In the genomic region with DNA sequence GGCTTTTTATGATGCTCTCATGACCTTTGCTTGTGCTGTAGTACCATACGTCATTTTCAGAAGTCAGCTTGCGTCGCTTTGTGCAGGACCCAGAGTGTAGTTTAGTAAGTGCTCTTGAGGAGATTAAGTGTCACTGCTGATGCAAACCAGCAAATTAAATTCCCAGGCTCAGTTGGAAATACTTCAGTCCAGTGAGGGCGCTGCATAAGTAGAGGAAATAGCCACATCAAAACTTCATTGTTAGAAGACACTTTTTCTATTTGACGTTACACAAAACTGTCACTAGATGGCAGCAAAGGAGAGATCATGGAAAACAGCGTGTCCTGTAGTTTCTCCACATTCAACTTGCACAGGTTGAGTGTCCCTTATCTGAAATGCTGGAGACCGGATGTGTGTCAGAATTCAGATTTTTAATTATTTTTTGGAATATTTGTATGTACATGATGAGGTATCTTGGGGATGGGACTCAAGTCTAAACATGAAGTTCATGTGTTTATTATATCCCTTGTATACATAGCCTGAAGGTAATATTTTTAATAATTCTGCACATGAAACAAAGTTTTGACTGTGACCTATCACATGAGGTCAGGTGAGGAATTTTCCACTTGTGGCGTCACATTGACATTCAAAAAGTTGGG, we compare ENCODE assay signal across 1 cellular context.
TF ChIP-seq lines count a peak whose summit lies in the region.

No MANE protein-coding gene starts in this region.

TF ChIP-seq in HEK293, 187 proteins besides CTCF, POLR2A, EP300 and RAD21 (continued from another document):
- TF ChIP-seq, protein P1, sequence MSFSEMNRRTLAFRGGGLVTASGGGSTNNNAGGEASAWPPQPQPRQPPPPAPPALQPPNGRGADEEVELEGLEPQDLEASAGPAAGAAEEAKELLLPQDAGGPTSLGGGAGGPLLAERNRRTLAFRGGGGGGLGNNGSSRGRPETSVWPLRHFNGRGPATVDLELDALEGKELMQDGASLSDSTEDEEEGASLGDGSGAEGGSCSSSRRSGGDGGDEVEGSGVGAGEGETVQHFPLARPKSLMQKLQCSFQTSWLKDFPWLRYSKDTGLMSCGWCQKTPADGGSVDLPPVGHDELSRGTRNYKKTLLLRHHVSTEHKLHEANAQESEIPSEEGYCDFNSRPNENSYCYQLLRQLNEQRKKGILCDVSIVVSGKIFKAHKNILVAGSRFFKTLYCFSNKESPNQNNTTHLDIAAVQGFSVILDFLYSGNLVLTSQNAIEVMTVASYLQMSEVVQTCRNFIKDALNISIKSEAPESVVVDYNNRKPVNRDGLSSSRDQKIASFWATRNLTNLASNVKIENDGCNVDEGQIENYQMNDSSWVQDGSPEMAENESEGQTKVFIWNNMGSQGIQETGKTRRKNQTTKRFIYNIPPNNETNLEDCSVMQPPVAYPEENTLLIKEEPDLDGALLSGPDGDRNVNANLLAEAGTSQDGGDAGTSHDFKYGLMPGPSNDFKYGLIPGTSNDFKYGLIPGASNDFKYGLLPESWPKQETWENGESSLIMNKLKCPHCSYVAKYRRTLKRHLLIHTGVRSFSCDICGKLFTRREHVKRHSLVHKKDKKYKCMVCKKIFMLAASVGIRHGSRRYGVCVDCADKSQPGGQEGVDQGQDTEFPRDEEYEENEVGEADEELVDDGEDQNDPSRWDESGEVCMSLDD (tag by site-specific recombination; IDR thresholded peaks at IDR 0.05): no peak
- TF ChIP-seq TRIM28 (IDR thresholded peaks at IDR 0.05; ENCODE audit: borderline replicate concordance, low read length) (peak; percentile 62; the same call in 1 of the 2 replicates), ZNF341 (tag by site-specific recombination; IDR thresholded peaks at IDR 0.05; ENCODE audit: low read depth) (peak; percentile 35; the same call in 1 of the 2 replicates), KLF8 (tag by site-specific recombination; IDR thresholded peaks at IDR 0.05) (no peak), ZNF660 (tag by site-specific recombination; IDR thresholded peaks at IDR 0.05) (peak; percentile 84), OVOL3 (tag by site-specific recombination; IDR thresholded peaks at IDR 0.05) (no peak), ZNF843 (tag by site-specific recombination; IDR thresholded peaks at IDR 0.05) (no peak), ZNF146 (tag by site-specific recombination; IDR thresholded peaks at IDR 0.05) (no peak)
- TF ChIP-seq, protein P2, sequence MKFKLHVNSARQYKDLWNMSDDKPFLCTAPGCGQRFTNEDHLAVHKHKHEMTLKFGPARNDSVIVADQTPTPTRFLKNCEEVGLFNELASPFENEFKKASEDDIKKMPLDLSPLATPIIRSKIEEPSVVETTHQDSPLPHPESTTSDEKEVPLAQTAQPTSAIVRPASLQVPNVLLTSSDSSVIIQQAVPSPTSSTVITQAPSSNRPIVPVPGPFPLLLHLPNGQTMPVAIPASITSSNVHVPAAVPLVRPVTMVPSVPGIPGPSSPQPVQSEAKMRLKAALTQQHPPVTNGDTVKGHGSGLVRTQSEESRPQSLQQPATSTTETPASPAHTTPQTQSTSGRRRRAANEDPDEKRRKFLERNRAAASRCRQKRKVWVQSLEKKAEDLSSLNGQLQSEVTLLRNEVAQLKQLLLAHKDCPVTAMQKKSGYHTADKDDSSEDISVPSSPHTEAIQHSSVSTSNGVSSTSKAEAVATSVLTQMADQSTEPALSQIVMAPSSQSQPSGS (tag by site-specific recombination; IDR thresholded peaks at IDR 0.05; ENCODE audit: low read depth): peak; percentile 89
- TF ChIP-seq, protein P3, sequence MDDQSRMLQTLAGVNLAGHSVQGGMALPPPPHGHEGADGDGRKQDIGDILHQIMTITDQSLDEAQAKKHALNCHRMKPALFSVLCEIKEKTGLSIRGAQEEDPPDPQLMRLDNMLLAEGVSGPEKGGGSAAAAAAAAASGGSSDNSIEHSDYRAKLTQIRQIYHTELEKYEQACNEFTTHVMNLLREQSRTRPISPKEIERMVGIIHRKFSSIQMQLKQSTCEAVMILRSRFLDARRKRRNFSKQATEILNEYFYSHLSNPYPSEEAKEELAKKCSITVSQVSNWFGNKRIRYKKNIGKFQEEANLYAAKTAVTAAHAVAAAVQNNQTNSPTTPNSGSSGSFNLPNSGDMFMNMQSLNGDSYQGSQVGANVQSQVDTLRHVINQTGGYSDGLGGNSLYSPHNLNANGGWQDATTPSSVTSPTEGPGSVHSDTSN (CRISPR knock-in tag; IDR thresholded peaks at IDR 0.05): no peak
- TF ChIP-seq, protein P4, sequence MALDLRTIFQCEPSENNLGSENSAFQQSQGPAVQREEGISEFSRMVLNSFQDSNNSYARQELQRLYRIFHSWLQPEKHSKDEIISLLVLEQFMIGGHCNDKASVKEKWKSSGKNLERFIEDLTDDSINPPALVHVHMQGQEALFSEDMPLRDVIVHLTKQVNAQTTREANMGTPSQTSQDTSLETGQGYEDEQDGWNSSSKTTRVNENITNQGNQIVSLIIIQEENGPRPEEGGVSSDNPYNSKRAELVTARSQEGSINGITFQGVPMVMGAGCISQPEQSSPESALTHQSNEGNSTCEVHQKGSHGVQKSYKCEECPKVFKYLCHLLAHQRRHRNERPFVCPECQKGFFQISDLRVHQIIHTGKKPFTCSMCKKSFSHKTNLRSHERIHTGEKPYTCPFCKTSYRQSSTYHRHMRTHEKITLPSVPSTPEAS (tag by site-specific recombination; IDR thresholded peaks at IDR 0.05): no peak
- TF ChIP-seq, protein P5, sequence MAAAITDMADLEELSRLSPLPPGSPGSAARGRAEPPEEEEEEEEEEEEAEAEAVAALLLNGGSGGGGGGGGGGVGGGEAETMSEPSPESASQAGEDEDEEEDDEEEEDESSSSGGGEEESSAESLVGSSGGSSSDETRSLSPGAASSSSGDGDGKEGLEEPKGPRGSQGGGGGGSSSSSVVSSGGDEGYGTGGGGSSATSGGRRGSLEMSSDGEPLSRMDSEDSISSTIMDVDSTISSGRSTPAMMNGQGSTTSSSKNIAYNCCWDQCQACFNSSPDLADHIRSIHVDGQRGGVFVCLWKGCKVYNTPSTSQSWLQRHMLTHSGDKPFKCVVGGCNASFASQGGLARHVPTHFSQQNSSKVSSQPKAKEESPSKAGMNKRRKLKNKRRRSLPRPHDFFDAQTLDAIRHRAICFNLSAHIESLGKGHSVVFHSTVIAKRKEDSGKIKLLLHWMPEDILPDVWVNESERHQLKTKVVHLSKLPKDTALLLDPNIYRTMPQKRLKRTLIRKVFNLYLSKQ (tag by site-specific recombination; IDR thresholded peaks at IDR 0.05; ENCODE audit: borderline replicate concordance): no peak
